In genomic region chrX:118496763-118497079, GRCh38 we compare ENCODE assay signal across 8 cellular contexts. TPM values are rescaled to one million over a fixed set of nuclear protein-coding genes. Genes with fewer than 3 reads are reported as not detected.
DNase-seq lines count a peak whose midpoint lies in the region; ATAC-seq, FAIRE-seq and TF ChIP-seq lines count a peak whose summit lies in the region.

No MANE protein-coding gene starts in this region.

- TF ChIP-seq CTCF in heart right ventricle (IDR thresholded peaks at IDR 0.05): no peak

- peak overlapping the region; percentile 98 for H3K27ac Mint-ChIP-seq in T-helper 1 cell treated with Interleukin-12 subunit alpha and Interleukin-12 subunit beta and Interleukin-4 antibody, amounts not matched to agents 30 μg/mL and 1 μg/mL, for 36 hours

- intact Hi-C loops in heart right ventricle (cut with DNase I): loop anchor here in 1 of 10 donors (10.0 kb wide), 1 partner anchor 108 kb away; no protein-coding TSS in a partner anchor
- intact Hi-C loops in posterior vena cava (cut with DNase I): no loop called here

- H3K27ac ChIP-seq in heart right ventricle: peak overlapping the region in 8 of 10 donors; percentile 65 to 92 (median 74)
- peak overlapping the region; percentile 34 to 83 for H3K27ac ChIP-seq in small intestine (ENCODE audit: low read depth in 1 of 2, low read length in 1 of 2)

- no peak for FAIRE-seq in small intestine (lab: Jason Lieb, UNC)

- H3K4me3 ChIP-seq in heart right ventricle (peak overlapping the region; percentile 38 to 72 (median 62)), small intestine (ENCODE audit: low read depth in 1 of 2, low read length in 2 of 2) (peak overlapping the region; percentile 60 to 61)

- H3K27me3 ChIP-seq in heart right ventricle (peaks cover 0 to 38% (median 0%) of the 10 kb centered on the region in 7 donors), small intestine (ENCODE audit: control insufficient read depth in 2 of 2, insufficient read depth in 2 of 2, low read length in 2 of 2) (no peaks in the 10 kb centered on the region)

- ATAC-seq in GM18873 (IDR thresholded peaks at IDR 0.05; ENCODE audit: low FRiP score, unreplicated experiment) (peak; percentile 7), HG02623 (IDR thresholded peaks at IDR 0.05; ENCODE audit: unreplicated experiment) (peak; percentile 6), heart right ventricle (peak in 2 of 8 donors; percentile 7 to 8), GM18505 (IDR thresholded peaks at IDR 0.05; ENCODE audit: unreplicated experiment) (no peak)

- H3K36me3 Mint-ChIP-seq in T-helper 1 cell treated with Interleukin-12 subunit alpha and Interleukin-12 subunit beta and Interleukin-4 antibody, amounts not matched to agents 30 μg/mL and 1 μg/mL, for 36 hours (ENCODE audit: low read depth): peaks cover 6% of the 10 kb centered on the region

- no peaks in the 10 kb centered on the region for H3K27me3 Mint-ChIP-seq in T-helper 1 cell treated with Interleukin-12 subunit alpha and Interleukin-12 subunit beta and Interleukin-4 antibody, amounts not matched to agents 30 μg/mL and 1 μg/mL, for 36 hours (ENCODE audit: low read depth)

- 7 to 8% methylated on average over 10 to 13 of the region's 13 CpGs for WGBS in heart right ventricle, 2 donors
- WGBS in small intestine, 3 donors: 2 to 31% (median 8%) methylated on average over 13 of the region's 13 CpGs

- H3K4me3 Mint-ChIP-seq in T-helper 1 cell treated with Interleukin-12 subunit alpha and Interleukin-12 subunit beta and Interleukin-4 antibody, amounts not matched to agents 30 μg/mL and 1 μg/mL, for 36 hours: peak overlapping the region; percentile 99

- no peaks in the 10 kb centered on the region for H3K9me3 ChIP-seq in heart right ventricle
- H3K9me3 ChIP-seq in small intestine (ENCODE audit: control insufficient read depth, low read depth): no peaks in the 10 kb centered on the region

- H3K4me1 Mint-ChIP-seq in T-helper 1 cell treated with Interleukin-12 subunit alpha and Interleukin-12 subunit beta and Interleukin-4 antibody, amounts not matched to agents 30 μg/mL and 1 μg/mL, for 36 hours (ENCODE audit: low read depth): peaks cover 18% of the 10 kb centered on the region

- TF ChIP-seq POLR2A in GM18505 (IDR thresholded peaks at IDR 0.05; ENCODE audit: borderline replicate concordance, extremely low read depth, insufficient read depth, insufficient read length): no peak

- no peaks in the 10 kb centered on the region for H3K9me3 Mint-ChIP-seq in T-helper 1 cell treated with Interleukin-12 subunit alpha and Interleukin-12 subunit beta and Interleukin-4 antibody, amounts not matched to agents 30 μg/mL and 1 μg/mL, for 36 hours

- DNase-seq in heart right ventricle (no peak), small intestine (no peak), posterior vena cava (ENCODE audit: low spot score) (no peak)
- no peak for DNase-seq in stimulated activated CD4-positive, alpha-beta T cell treated with anti-CD3 and anti-CD28 coated beads, Interleukin-4, amount 100 ng/mL, for 24 hours

- H3K36me3 ChIP-seq in heart right ventricle: no peaks in the 10 kb centered on the region
- H3K36me3 ChIP-seq in small intestine (ENCODE audit: control insufficient read depth in 2 of 2, insufficient read depth in 2 of 2, low read length in 2 of 2): no peaks in the 10 kb centered on the region

- H3K4me1 ChIP-seq in heart right ventricle: peaks cover 0 to 26% (median 0%) of the 10 kb centered on the region in 9 donors
- H3K4me1 ChIP-seq in small intestine (ENCODE audit: control insufficient read depth in 2 of 2, insufficient read depth in 1 of 2, low read depth in 1 of 2, low read length in 1 of 2): no peaks in the 10 kb centered on the region

RNA-seq across cellular contexts. Expression of gene DOCK11, which starts 1.1 kb away (rescaled TPM):
- 1 to 10 TPM; 1.3 to 9.4 (median 3.0) TPM for total RNA-seq in heart right ventricle
- 1 to 10 TPM; 3.0 to 6.4 TPM for polyA plus RNA-seq in heart right ventricle
- 1 to 10 TPM; 1.3 to 8.6 (median 3.2) TPM for polyA plus RNA-seq in small intestine
- total RNA-seq in posterior vena cava: 10 to 100 TPM; 34.3 to 43.2 TPM
